ENCODE assay signal across 17 cellular contexts in the genomic region with DNA sequence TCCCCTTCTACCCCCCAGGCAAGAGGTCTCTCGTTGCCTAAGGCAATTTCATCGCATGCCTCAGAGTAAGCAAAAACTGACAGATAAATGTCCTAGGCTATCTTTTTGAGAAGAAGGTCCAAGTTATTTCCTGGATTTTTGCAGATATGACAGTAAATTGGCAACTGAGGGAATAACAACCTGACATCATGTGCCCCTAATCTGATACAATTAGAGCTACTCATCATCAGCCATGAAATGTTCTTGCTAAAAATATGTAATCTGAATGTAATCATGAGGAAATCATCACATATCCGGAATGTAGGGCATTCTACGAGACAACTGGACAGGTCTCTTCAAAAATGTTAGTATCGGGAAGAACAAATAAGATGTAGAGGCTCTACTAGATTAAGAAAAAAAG. TPM values are rescaled to one million over a fixed set of nuclear protein-coding genes. Genes with fewer than 3 reads are reported as not detected.
DNase-seq lines count a peak whose midpoint lies in the region; ATAC-seq and TF ChIP-seq lines count a peak whose summit lies in the region.
"Had no signal": no experiment of that assay in that cellular context is flagged by ENCODE, and none has a peak within 500 bp of the region (broad histone marks: within the 10 kb centered on the region; RNA-seq: fewer than 3 reads in every experiment).

No MANE protein-coding gene starts in this region.

- peaks cover 33% of the 10 kb centered on the region for H3F3A ChIP-seq in SK-N-SH (replicated peaks; ENCODE audit: insufficient read depth)

- H2AFZ ChIP-seq in SK-N-SH (ENCODE audit: low read depth) (no peak overlapping the region), mesenchymal stem cell (ENCODE audit: low read depth, low read length) (no peak overlapping the region)

- DNase-seq in EH (ENCODE audit: low read depth) (peak; percentile 18), SK-N-SH (no peak), choroid plexus epithelial cell (ENCODE audit: low read depth) (peak; percentile 76), mesenchymal stem cell (peak; percentile 19), amygdala (lab: John Stamatoyannopoulos, UW) (no peak), GM10248 (ENCODE audit: extremely low spot score) (no peak)
- DNase-seq: C1 segment of cervical spinal cord, DMS 273 treated with DMSO at 0.1 percent for 48 hours, MV-4-11, NCI-H1417 treated with DMSO at 0.1 percent for 48 hours, NCI-H2029, NCI-H2171, NCI-H446 treated with DMSO at 0.1 percent for 48 hours, RPMI8226 had no signal

- H2BK120ac ChIP-seq in mesenchymal stem cell (ENCODE audit: low read depth, low read length): no peak overlapping the region

- H2BK12ac ChIP-seq in mesenchymal stem cell (ENCODE audit: low read length in 2 of 2): no peak overlapping the region

- 37% methylated on average over 5 of the region's 5 CpGs for WGBS in SK-N-SH (ENCODE audit: low lambda C conversion rate)
- 66% methylated on average over 3 of the region's 5 CpGs for WGBS in mesenchymal stem cell

- no peaks in the 10 kb centered on the region for H3K9me2 ChIP-seq in SK-N-SH

- no peak overlapping the region for H4K91ac ChIP-seq in mesenchymal stem cell (ENCODE audit: low read length)

- H3K27ac ChIP-seq in SK-N-SH (ENCODE audit: low read depth in 2 of 2, low read length in 1 of 2): peak overlapping the region; percentile 7 to 84; a peak in 3 of 4 replicates
- no peak overlapping the region for H3K27ac ChIP-seq in mesenchymal stem cell (ENCODE audit: low read length, poor library complexity, severe bottlenecking)
- H3K27ac ChIP-seq: A549, HL-60 had no signal

- ATAC-seq in GM21786 (IDR thresholded peaks at IDR 0.05; ENCODE audit: unreplicated experiment): no peak
- ATAC-seq: A549 had no signal

- H3K79me2 ChIP-seq in SK-N-SH (ENCODE audit: insufficient read depth): peaks cover 72% of the 10 kb centered on the region

- H3K4ac ChIP-seq in mesenchymal stem cell (ENCODE audit: low read depth in 1 of 2, low read length in 2 of 2): no peak overlapping the region

- peak in 1 of 2 experiments; percentile 43; a peak in 1 of 4 replicates for TF ChIP-seq EP300 in SK-N-SH (IDR thresholded peaks at IDR 0.05; ENCODE audit: borderline replicate concordance in 1 of 2, low read depth in 1 of 2, low read length in 1 of 2)

- TF ChIP-seq CTCF in SK-N-SH (IDR thresholded peaks at IDR 0.05) (no peak), choroid plexus epithelial cell (conservative IDR thresholded peaks at IDR 0.05; ENCODE audit: low read depth, low read length) (no peak), GM10248 (IDR thresholded peaks at IDR 0.05; ENCODE audit: control extremely low read depth, extremely low read depth, low read depth, missing control alignments) (no peak)

- no peak overlapping the region for H3K4me2 ChIP-seq in SK-N-SH
- no peak overlapping the region for H3K4me2 ChIP-seq in mesenchymal stem cell (ENCODE audit: low read length, poor library complexity, severe bottlenecking)
- H3K4me2 ChIP-seq: A549 had no signal

- H3K4me3 ChIP-seq in SK-N-SH (ENCODE audit: low read depth in 2 of 2, low read length in 1 of 2): no peak overlapping the region
- no peak overlapping the region for H3K4me3 ChIP-seq in choroid plexus epithelial cell (ENCODE audit: low read depth, low read length)
- H3K4me3 ChIP-seq in mesenchymal stem cell (ENCODE audit: insufficient read depth in 1 of 2, low read depth in 1 of 2, low read length in 2 of 2): no peak overlapping the region
- H3K4me3 ChIP-seq: A549 had no signal

- no peak overlapping the region for H2AK5ac ChIP-seq in mesenchymal stem cell (ENCODE audit: low read length, severe bottlenecking)

- H3K9ac ChIP-seq in SK-N-SH: no peak overlapping the region
- H3K9ac ChIP-seq in mesenchymal stem cell (ENCODE audit: low read length): no peak overlapping the region

- H3K4me1 ChIP-seq in SK-N-SH (ENCODE audit: control insufficient read depth in 1 of 2, insufficient read depth in 2 of 2, low read depth in 1 of 2, low read length in 1 of 2): peaks cover 0 to 11% of the 10 kb centered on the region in 2 experiments; a peak in 3 of 4 replicates
- H3K4me1 ChIP-seq in mesenchymal stem cell (ENCODE audit: control insufficient read depth, insufficient read depth, low read depth, low read length): no peaks in the 10 kb centered on the region

- H3K14ac ChIP-seq in mesenchymal stem cell (ENCODE audit: low read length in 2 of 2): no peak overlapping the region

- TF ChIP-seq RAD21 in SK-N-SH (IDR thresholded peaks at IDR 0.05; ENCODE audit: low read length): no peak

- POLR2A ChIA-PET in SK-N-SH (lab: Yijun Ruan, JAX): no interaction called here
- POLR2A ChIA-PET in GM10248 (lab: Yijun Ruan, JAX): no interaction called here

- H2BK5ac ChIP-seq in mesenchymal stem cell (ENCODE audit: low read depth, low read length, poor library complexity, severe bottlenecking): no peak overlapping the region

- H3K27me3 ChIP-seq in SK-N-SH (ENCODE audit: insufficient read depth) (no peaks in the 10 kb centered on the region), mesenchymal stem cell (ENCODE audit: control insufficient read depth in 1 of 2, insufficient read depth in 1 of 2, low read length in 2 of 2) (no peaks in the 10 kb centered on the region)

- H4K20me1 ChIP-seq in SK-N-SH (ENCODE audit: insufficient read depth): no peaks in the 10 kb centered on the region

- H3K9me3 ChIP-seq in SK-N-SH: no peaks in the 10 kb centered on the region
- no peaks in the 10 kb centered on the region for H3K9me3 ChIP-seq in mesenchymal stem cell (ENCODE audit: control insufficient read depth, low read length)
- H3K9me3 ChIP-seq: A549 had no signal

- CTCF ChIA-PET in SK-N-SH (lab: Yijun Ruan, JAX): no interaction called here
- CTCF ChIA-PET in GM10248 (lab: Yijun Ruan, JAX): interaction anchor here (0.7 to 1.4 kb wide), 2 partner anchors 9 to 11 kb away, joined by 3 to 5 read pairs; no protein-coding TSS in a partner anchor

- H3K36me3 ChIP-seq in SK-N-SH (replicated peaks in 1 of 2; ENCODE audit: control insufficient read depth in 1 of 2, insufficient read depth in 2 of 2, low read length in 1 of 2) (peaks cover 0 to 5% of the 10 kb centered on the region in 2 experiments), mesenchymal stem cell (ENCODE audit: control insufficient read depth in 1 of 2, insufficient read depth in 2 of 2, low read depth in 1 of 2, low read length in 2 of 2) (no peaks in the 10 kb centered on the region)

- no peak overlapping the region for H2BK15ac ChIP-seq in mesenchymal stem cell (ENCODE audit: low read depth, poor library complexity, severe bottlenecking)

- no peak overlapping the region for H4K8ac ChIP-seq in mesenchymal stem cell (ENCODE audit: low read length)

- peaks cover 22% of the 10 kb centered on the region for H3K79me1 ChIP-seq in mesenchymal stem cell (replicated peaks; ENCODE audit: low read length, poor library complexity, severe bottlenecking)

- H3K23ac ChIP-seq in mesenchymal stem cell (ENCODE audit: low read length in 2 of 2): no peak overlapping the region

- H3K18ac ChIP-seq in mesenchymal stem cell (ENCODE audit: low read depth in 1 of 2, low read length in 2 of 2): no peak overlapping the region

TF ChIP-seq in SK-N-SH, 30 proteins besides CTCF, POLR2A, EP300 and RAD21:
- TF ChIP-seq POLR2AphosphoS5 (IDR thresholded peaks at IDR 0.05; ENCODE audit: low read depth, low read length): no peak
- no peak for TF ChIP-seq NRF1 (IDR thresholded peaks at IDR 0.05; ENCODE audit: low read depth, low read length)
- TF ChIP-seq, protein P1, sequence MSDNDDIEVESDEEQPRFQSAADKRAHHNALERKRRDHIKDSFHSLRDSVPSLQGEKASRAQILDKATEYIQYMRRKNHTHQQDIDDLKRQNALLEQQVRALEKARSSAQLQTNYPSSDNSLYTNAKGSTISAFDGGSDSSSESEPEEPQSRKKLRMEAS (IDR thresholded peaks at IDR 0.05; ENCODE audit: low read depth): no peak
- TF ChIP-seq, protein P2, sequence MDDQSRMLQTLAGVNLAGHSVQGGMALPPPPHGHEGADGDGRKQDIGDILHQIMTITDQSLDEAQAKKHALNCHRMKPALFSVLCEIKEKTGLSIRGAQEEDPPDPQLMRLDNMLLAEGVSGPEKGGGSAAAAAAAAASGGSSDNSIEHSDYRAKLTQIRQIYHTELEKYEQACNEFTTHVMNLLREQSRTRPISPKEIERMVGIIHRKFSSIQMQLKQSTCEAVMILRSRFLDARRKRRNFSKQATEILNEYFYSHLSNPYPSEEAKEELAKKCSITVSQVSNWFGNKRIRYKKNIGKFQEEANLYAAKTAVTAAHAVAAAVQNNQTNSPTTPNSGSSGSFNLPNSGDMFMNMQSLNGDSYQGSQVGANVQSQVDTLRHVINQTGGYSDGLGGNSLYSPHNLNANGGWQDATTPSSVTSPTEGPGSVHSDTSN (IDR thresholded peaks at IDR 0.05): peak; percentile 71
- TF ChIP-seq NFIC (IDR thresholded peaks at IDR 0.05; ENCODE audit: borderline replicate concordance): peak; percentile 64
- peak; percentile 43 for TF ChIP-seq JUND (IDR thresholded peaks at IDR 0.05)
- peak; percentile 40; the same call in 1 of the 2 replicates for TF ChIP-seq MEF2A (IDR thresholded peaks at IDR 0.05; ENCODE audit: borderline replicate concordance, low read depth)
- TF ChIP-seq TAF1 (IDR thresholded peaks at IDR 0.05; ENCODE audit: borderline replicate concordance, low read depth, low read length): no peak
- 0 out of 2 replicates have a peak, but pooled peaks have one; percentile 22 for TF ChIP-seq TEAD4 (IDR thresholded peaks at IDR 0.05; ENCODE audit: borderline replicate concordance, insufficient read depth)
- TF ChIP-seq SMC3 (IDR thresholded peaks at IDR 0.05; ENCODE audit: low read depth, low read length): no peak
- peak; percentile 10; the same call in 1 of the 2 replicates for TF ChIP-seq FOSL2 (IDR thresholded peaks at IDR 0.05; ENCODE audit: borderline replicate concordance, low read depth)
- TF ChIP-seq TCF12 (IDR thresholded peaks at IDR 0.05): peak; percentile 50
TF ChIP-seq in SK-N-SH: peak in this region for 7.

RNA-seq across cellular contexts. Expression of a gene that starts 44.1 kb away (rescaled TPM):
- polyA plus RNA-seq in SK-N-SH (2012; rRNA removed): 19.4 and 26.8 TPM in 2 replicates
- polyA plus RNA-seq in SK-N-SH (2012; cell fraction: cytosol; rRNA removed): 19.5 and 21.3 TPM in 2 replicates
- polyA plus RNA-seq in SK-N-SH (2012; cell fraction: nucleus; rRNA removed): 29.9 and 67.9 TPM in 2 replicates
- polyA plus RNA-seq in mesenchymal stem cell (2013, experiment 1 of 2): 12.9 TPM
- 11.9 TPM for polyA plus RNA-seq in mesenchymal stem cell (2013, experiment 2 of 2)

Comparison
In these comparisons a context has a peak if more than half of its experiments do, and no peak if none do; other contexts are left out.
1. DNase-seq: peak in EH (single experiment), choroid plexus epithelial cell (single experiment) and mesenchymal stem cell (single experiment); none in SK-N-SH (single experiment), amygdala (0 of 56) and GM10248 (single experiment).